In genomic region chr3:149579161-149579560, GRCh38 we compare ENCODE assay signal across 18 cellular contexts.
DNase-seq lines count a peak whose midpoint lies in the region; ATAC-seq and TF ChIP-seq lines count a peak whose summit lies in the region.
"Had no signal": no experiment of that assay in that cellular context is flagged by ENCODE, and none has a peak within 500 bp of the region (broad histone marks: within the 10 kb centered on the region; RNA-seq: fewer than 3 reads in every experiment).

No MANE protein-coding gene starts in this region.

- BruUV-seq in A673 (replicated peaks; lab: Mats Ljungman, UMichigan) (no TSS peak), IMR-90 (replicated peaks; lab: Mats Ljungman, UMichigan) (no TSS peak)

- H4K91ac ChIP-seq in IMR-90 (ENCODE audit: insufficient read depth, low read depth, low read length), result peak overlapping the region; percentile 54

- TF ChIP-seq CTCF in A673 (conservative IDR thresholded peaks at IDR 0.05; ENCODE audit: low read depth, low read length) (no peak), IMR-90 (conservative IDR thresholded peaks at IDR 0.05; ENCODE audit: low read depth, low read length) (no peak), breast epithelium (IDR thresholded peaks at IDR 0.05) (no peak), psoas muscle (IDR thresholded peaks at IDR 0.05) (no peak)

- dilution Hi-C loops in IMR-90 (cut with HindIII; ENCODE audit: low sequenced_read_pairs, unreplicated experiment), result no loop called here

- H3K36me3 ChIP-seq in A673 (ENCODE audit: insufficient read depth, low read length, poor library complexity, severe bottlenecking) (no peaks in the 10 kb centered on the region), IMR-90 (ENCODE audit: control insufficient read depth, insufficient read depth, low read length) (no peaks in the 10 kb centered on the region), breast epithelium (no peaks in the 10 kb centered on the region), psoas muscle (ENCODE audit: insufficient read depth in 1 of 2, low read depth in 1 of 2) (no peaks in the 10 kb centered on the region)
- H3K36me3 ChIP-seq: pancreas, uterus had no signal

- H3K23ac ChIP-seq in IMR-90 (ENCODE audit: low read depth, low read length), result peak overlapping the region; percentile 75; the same call in 1 of the 2 replicates

- H3K27ac ChIP-seq in A673 (ENCODE audit: low read depth, low read length, poor library complexity, severe bottlenecking) (peak overlapping the region; percentile 96), IMR-90 (ENCODE audit: insufficient read depth, low read length) (peak overlapping the region; percentile 1; the same call in 1 of the 2 replicates), breast epithelium (peak overlapping the region; percentile 74 to 79), psoas muscle (peak overlapping the region; percentile 88)
- H3K27ac ChIP-seq: foreskin keratinocyte, pancreas had no signal

- no peaks in the 10 kb centered on the region for H3K27me3 ChIP-seq in A673 (replicated peaks; ENCODE audit: insufficient read depth, low read depth, low read length, poor library complexity)
- no peaks in the 10 kb centered on the region for H3K27me3 ChIP-seq in IMR-90 (ENCODE audit: control insufficient read depth, insufficient read depth, low read length)
- no peaks in the 10 kb centered on the region for H3K27me3 ChIP-seq in breast epithelium
- H3K27me3 ChIP-seq in psoas muscle (ENCODE audit: insufficient read depth in 3 of 3, low read length in 2 of 3), result no peaks in the 10 kb centered on the region
- H3K27me3 ChIP-seq: foreskin keratinocyte, pancreas, uterus had no signal

- intact Hi-C loops in A673 (cut with micrococcal nuclease; ENCODE audit: unreplicated experiment), result loop anchor here (5.0 kb wide), 1 partner anchor 78 kb away; the partner anchor contains the start of gene WWTR1
- intact Hi-C loops in IMR-90 (cut with micrococcal nuclease), result loop anchor here (5.0 kb wide), 2 partner anchors 37 to 58 kb away; no protein-coding TSS in a partner anchor
- intact Hi-C loops in breast epithelium (cut with DNase I; ENCODE audit: low total_unique reads), result no loop called here
- intact Hi-C loops in psoas muscle (cut with DNase I), result loop anchor here in 1 of 2 donors (5.0 kb wide), 1 partner anchor 78 kb away; the partner anchor contains the start of gene WWTR1

- peak overlapping the region; percentile 35 for H2BK20ac ChIP-seq in IMR-90 (ENCODE audit: low read depth, low read length)

- peak overlapping the region; percentile 37 for H2AK9ac ChIP-seq in IMR-90 (replicated peaks; ENCODE audit: low read depth, low read length, poor library complexity)

- H3K14ac ChIP-seq in IMR-90 (replicated peaks; ENCODE audit: low read depth, low read length), result peak overlapping the region; percentile 79

- H2BK5ac ChIP-seq in IMR-90 (ENCODE audit: low read depth, low read length, poor library complexity, severe bottlenecking), result peak overlapping the region; percentile 55

- H4K20me1 ChIP-seq in IMR-90 (ENCODE audit: insufficient read depth, low read length), result peaks cover 25% of the 10 kb centered on the region

- H3K4me3 ChIP-seq in A673 (ENCODE audit: low read depth, low read length, poor library complexity, severe bottlenecking) (no peak overlapping the region), IMR-90 (ENCODE audit: insufficient read depth, low read depth, low read length) (no peak overlapping the region), breast epithelium (no peak overlapping the region), psoas muscle (no peak overlapping the region)
- H3K4me3 ChIP-seq: mucosa of descending colon, pancreas, uterus had no signal

- WGBS in IMR-90 (ENCODE audit: extremely low coverage in 2 of 2, insufficient read length in 1 of 2), 2 experiments, result 100% methylated on average over 1 of the region's 1 CpG; no CpG with 5 or more reads in 1 of the 2 experiments
- 68 to 87% (median 77%) methylated on average over 1 of the region's 1 CpG for WGBS in psoas muscle, 3 donors

- H3K9me3 ChIP-seq in A673 (ENCODE audit: low read depth, low read length, poor library complexity, severe bottlenecking) (no peaks in the 10 kb centered on the region), IMR-90 (ENCODE audit: control insufficient read depth, insufficient read depth, low read length) (no peaks in the 10 kb centered on the region), breast epithelium (no peaks in the 10 kb centered on the region), psoas muscle (no peaks in the 10 kb centered on the region)
- H3K9me3 ChIP-seq: mucosa of descending colon, pancreas, uterus had no signal

- peak overlapping the region; percentile 65 for H2BK120ac ChIP-seq in IMR-90 (ENCODE audit: low read depth, low read length)

- H3K4ac ChIP-seq in IMR-90 (ENCODE audit: low read depth, low read length), result peak overlapping the region; percentile 83

- peaks cover 95% of the 10 kb centered on the region for H3K4me1 ChIP-seq in A673 (ENCODE audit: insufficient read depth, low read length, poor library complexity, severe bottlenecking)
- H3K4me1 ChIP-seq in IMR-90 (ENCODE audit: control insufficient read depth, insufficient read depth, low read length), result peaks cover 26% of the 10 kb centered on the region
- peaks cover 4 to 49% of the 10 kb centered on the region in 2 donors for H3K4me1 ChIP-seq in breast epithelium
- peaks cover 87% of the 10 kb centered on the region for H3K4me1 ChIP-seq in psoas muscle

- H3K18ac ChIP-seq in IMR-90 (ENCODE audit: low read depth, low read length), result no peak overlapping the region

- no peak for TF ChIP-seq RAD21 in IMR-90 (IDR thresholded peaks at IDR 0.05; ENCODE audit: low read length)

- H3K56ac ChIP-seq in IMR-90 (ENCODE audit: extremely low read depth, insufficient read depth, low read length), result no peak overlapping the region

- peaks cover 15 to 71% of the 10 kb centered on the region in 2 experiments for H3K79me1 ChIP-seq in IMR-90 (ENCODE audit: low read depth in 1 of 2, low read length in 2 of 2)

- DNase-seq in A673 (ENCODE audit: low spot score) (no peak), IMR-90 (no peak), breast epithelium (ENCODE audit: low spot score in 2 of 2) (no peak), psoas muscle (no peak), NCI-H1436 (lab: John Stamatoyannopoulos, UW) (no peak), NCI-H1694 treated with DMSO at 0.1 percent for 48 hours (lab: John Stamatoyannopoulos, UW) (no peak)
- DNase-seq: activated CD4-positive, alpha-beta T cell treated with anti-CD3 and anti-CD28 coated beads, Interleukin-2, amount 50 U/mL, for 48 hours; activated naive CD8-positive, alpha-beta T cell treated with anti-CD3 and anti-CD28 coated beads, Interleukin-2, amount 50 U/mL, for 24 hours; GDM1; H7; mucosa of descending colon; NCI-H187; NCI-H510A; pancreas; uterus had no signal

- H2BK15ac ChIP-seq in IMR-90 (ENCODE audit: low read depth, low read length), result peak overlapping the region; percentile 29; the same call in 1 of the 3 replicates

- in situ Hi-C loops in IMR-90 (cut with MboI; ENCODE audit: low sequenced_read_pairs), result no loop called here

- POLR2A ChIA-PET in A673 (lab: Charles Lee; ENCODE audit: low non-redundant PET), result interaction anchor here (0.6 kb wide), 1 partner anchor 75 kb away, joined by 3 read pairs; no protein-coding TSS in a partner anchor
- POLR2A ChIA-PET in IMR-90 (lab: Charles Lee; ENCODE audit: unreplicated experiment), result interaction anchor here (0.6 kb wide), 1 partner anchor 77 kb away, joined by 4 read pairs; no protein-coding TSS in a partner anchor

- peak overlapping the region; percentile 67 for H2AK5ac ChIP-seq in IMR-90 (ENCODE audit: low read depth, low read length)

- H4K5ac ChIP-seq in IMR-90 (ENCODE audit: low read depth, low read length), result 0 out of 2 replicates have a peak overlapping the region, but pooled peaks have one; percentile 40

- CTCF ChIA-PET in A673 (lab: Charles Lee), result no interaction called here
- CTCF ChIA-PET in IMR-90 (lab: Yijun Ruan, JAX), result interaction anchor here (0.7 to 1.7 kb wide), 2 partner anchors 10 to 17 kb away, joined by 3 to 4 read pairs; no protein-coding TSS in a partner anchor

- TF ChIP-seq POLR2A in IMR-90 (IDR thresholded peaks at IDR 0.05; ENCODE audit: low read depth, low read length) (no peak), breast epithelium (IDR thresholded peaks at IDR 0.05) (no peak)

- H4K8ac ChIP-seq in IMR-90 (ENCODE audit: low read depth in 2 of 2, low read length in 2 of 2), result peak overlapping the region; percentile 10 to 81; a peak in 2 of 4 replicates

- H3K9ac ChIP-seq in IMR-90 (ENCODE audit: low read depth, low read length), result no peak overlapping the region

- H3K9me1 ChIP-seq in IMR-90 (ENCODE audit: insufficient read depth, low read length), result peaks cover 19% of the 10 kb centered on the region

- H2AFZ ChIP-seq in IMR-90 (replicated peaks; ENCODE audit: low read length, poor library complexity), result no peak overlapping the region

- H3K4me2 ChIP-seq in IMR-90 (ENCODE audit: low read depth, low read length), result no peak overlapping the region

- no peak for ATAC-seq in IMR-90 (ENCODE audit: low read depth)
- no peak for ATAC-seq in psoas muscle
- ATAC-seq in GM19035 (IDR thresholded peaks at IDR 0.05; ENCODE audit: unreplicated experiment), result no peak
- ATAC-seq in GM18511 (IDR thresholded peaks at IDR 0.05; ENCODE audit: unreplicated experiment), result no peak
- ATAC-seq: activated naive CD8-positive, alpha-beta T cell treated with anti-CD3 and anti-CD28 coated beads, Interleukin-2, amount 50 U/mL, for 24 hours; foreskin keratinocyte; mucosa of descending colon; pancreas had no signal

TF ChIP-seq in IMR-90, 13 proteins besides CTCF, POLR2A, EP300 and RAD21:
- TF ChIP-seq USF2 (IDR thresholded peaks at IDR 0.05; ENCODE audit: low read depth, low read length), result no peak
- no peak for TF ChIP-seq MAFK (IDR thresholded peaks at IDR 0.05; ENCODE audit: low read depth, low read length)

Comparison
In these comparisons a context has a peak if more than half of its experiments do, and no peak if none do; other contexts are left out.
1. H3K27ac ChIP-seq: peak in every context shown above with its lines; median percentile 96 in A673; 88 in psoas muscle; 76 in breast epithelium; 1 in IMR-90.